Comparison of ENCODE assay signal across 16 cellular contexts in genomic region chr7:25360471-25360870, GRCh38.
DNase-seq lines count a peak whose midpoint lies in the region; ATAC-seq, FAIRE-seq and TF ChIP-seq lines count a peak whose summit lies in the region.
"Had no signal": no experiment of that assay in that cellular context is flagged by ENCODE, and none has a peak within 500 bp of the region (broad histone marks: within the 10 kb centered on the region; RNA-seq: fewer than 3 reads in every experiment).

No MANE protein-coding gene starts in this region.

- no peak for TF ChIP-seq CTCF in prostate gland (IDR thresholded peaks at IDR 0.05)

- H3K27me3 ChIP-seq in duodenal mucosa (ENCODE audit: control insufficient read depth in 1 of 2, insufficient read depth in 2 of 2, low read length in 2 of 2) (no peaks in the 10 kb centered on the region), prostate gland (replicated peaks; ENCODE audit: insufficient read depth) (no peaks in the 10 kb centered on the region), GM23248 (replicated peaks; ENCODE audit: insufficient read depth) (no peaks in the 10 kb centered on the region)
- H3K27me3 ChIP-seq: SJCRH30 had no signal

- H3K9me2 ChIP-seq in GM23248 (ENCODE audit: insufficient read depth): no peaks in the 10 kb centered on the region

- intact Hi-C loops in prostate gland (cut with DNase I): no loop called here

- TF ChIP-seq POLR2A in prostate gland (IDR thresholded peaks at IDR 0.05): no peak

- 39% methylated on average over 2 of the region's 2 CpGs for WGBS in prostate gland
- 2 to 7% methylated on average over 2 of the region's 2 CpGs for WGBS in GM23248 (ENCODE audit: low coverage in 1 of 2, low lambda C conversion rate in 2 of 2, missing lambda C conversion rate in 2 of 2), 2 experiments

- no peaks in the 10 kb centered on the region for H3K36me3 ChIP-seq in duodenal mucosa (ENCODE audit: control insufficient read depth in 1 of 2, insufficient read depth in 2 of 2, low read length in 2 of 2)
- no peaks in the 10 kb centered on the region for H3K36me3 ChIP-seq in prostate gland
- no peaks in the 10 kb centered on the region for H3K36me3 ChIP-seq in GM23248 (ENCODE audit: low read depth)
- H3K36me3 ChIP-seq: SJCRH30 had no signal

- H2AFZ ChIP-seq in GM23248: no peak overlapping the region

- no peak overlapping the region for H3K4me2 ChIP-seq in GM23248 (ENCODE audit: unreplicated experiment)

- no peaks in the 10 kb centered on the region for H3K79me2 ChIP-seq in GM23248 (ENCODE audit: insufficient read depth)

- DNase-seq in NCI-H2081 treated with DMSO at 0.1 percent for 48 hours (lab: John Stamatoyannopoulos, UW) (peak; percentile 61), prostate gland (ENCODE audit: low spot score) (peak; percentile 27), MV-4-11 (lab: John Stamatoyannopoulos, UW) (no peak), GM23248 (no peak), HuH-7.5 (ENCODE audit: low spot score) (no peak)
- DNase-seq: activated CD8-positive, alpha-beta memory T cell treated with anti-CD3 and anti-CD28 coated beads for 24 hours; activated naive CD4-positive, alpha-beta T cell; NK-92 treated with Interleukin-12 subunit alpha and Interleukin-12 subunit beta, amount 100 ng/mL, for 24 hours; stimulated activated naive CD4-positive, alpha-beta T cell treated with Interleukin-2 at 50 U/mL for 16 hours had no signal

- no peaks in the 10 kb centered on the region for H4K20me1 ChIP-seq in GM23248 (ENCODE audit: insufficient read depth)

- H3K27ac ChIP-seq in duodenal mucosa (ENCODE audit: low read depth, low read length): peak overlapping the region; percentile 15
- no peak overlapping the region for H3K27ac ChIP-seq in prostate gland
- H3K27ac ChIP-seq in GM23248: no peak overlapping the region
- H3K27ac ChIP-seq: HL-60, SJCRH30 had no signal

- in situ Hi-C loops in GM23248 (cut with MboI): no loop called here

- ATAC-seq in GM21528 (IDR thresholded peaks at IDR 0.05; ENCODE audit: low FRiP score, unreplicated experiment): no peak

- FAIRE-seq in G401.6 (lab: Jason Lieb, UNC): peak; percentile 21
- FAIRE-seq: H1, keratinocyte had no signal

- H3K9ac ChIP-seq in duodenal mucosa (ENCODE audit: low read depth in 1 of 2, low read length in 2 of 2) (no peak overlapping the region), GM23248 (no peak overlapping the region)

- no peak overlapping the region for H3K4me3 ChIP-seq in duodenal mucosa (ENCODE audit: low read depth in 1 of 2, low read length in 2 of 2)
- H3K4me3 ChIP-seq in prostate gland: no peak overlapping the region
- no peak overlapping the region for H3K4me3 ChIP-seq in GM23248
- H3K4me3 ChIP-seq: SJCRH30 had no signal

- H3K9me3 ChIP-seq in duodenal mucosa (ENCODE audit: control insufficient read depth in 1 of 2, low read length in 2 of 2) (no peaks in the 10 kb centered on the region), prostate gland (no peaks in the 10 kb centered on the region), GM23248 (ENCODE audit: low read depth) (no peaks in the 10 kb centered on the region)
- H3K9me3 ChIP-seq: SJCRH30 had no signal

- H3K4me1 ChIP-seq in duodenal mucosa (ENCODE audit: control insufficient read depth in 1 of 2, insufficient read depth in 2 of 2, low read length in 2 of 2) (peaks cover 0 to 6% of the 10 kb centered on the region in 2 donors), prostate gland (replicated peaks) (peaks cover 4% of the 10 kb centered on the region), GM23248 (ENCODE audit: insufficient read depth) (no peaks in the 10 kb centered on the region)
- H3K4me1 ChIP-seq: SJCRH30 had no signal

- no peaks in the 10 kb centered on the region for H3F3A ChIP-seq in GM23248 (ENCODE audit: insufficient read depth)

Comparison
In these comparisons a context has a peak if more than half of its experiments do, and no peak if none do; other contexts are left out.
1. DNase-seq: peak in NCI-H2081 treated with DMSO at 0.1 percent for 48 hours (single experiment) and prostate gland (single experiment); none in MV-4-11 (single experiment), GM23248 (single experiment) and HuH-7.5 (single experiment).